18 cellular contexts compared by ENCODE assay signal in genomic region chr11:72436667-72437066, GRCh38. TPM values are rescaled to one million over a fixed set of nuclear protein-coding genes. Genes with fewer than 3 reads are reported as not detected.
DNase-seq lines count a peak whose midpoint lies in the region; ATAC-seq and TF ChIP-seq lines count a peak whose summit lies in the region.
"Had no signal": no experiment of that assay in that cellular context is flagged by ENCODE, and none has a peak within 500 bp of the region (broad histone marks: within the 10 kb centered on the region; RNA-seq: fewer than 3 reads in every experiment).

No MANE protein-coding gene starts in this region.

- peaks cover 58% of the 10 kb centered on the region for H3K4me1 Mint-ChIP-seq in dendritic cell treated with granulocyte-macrophage colony-stimulating factor and Interleukin-4, amounts not matched to agents 40 ng/mL and 50 ng/mL, for 4 days (ENCODE audit: low read depth)

- H3K36me3 Mint-ChIP-seq in dendritic cell treated with granulocyte-macrophage colony-stimulating factor and Interleukin-4, amounts not matched to agents 40 ng/mL and 50 ng/mL, for 4 days (ENCODE audit: low read depth), result peaks cover 8% of the 10 kb centered on the region
- H3K36me3 Mint-ChIP-seq: T-cell had no signal

- in situ Hi-C loops in brain microvascular endothelial cell (cut with HindIII; ENCODE audit: low pct_ligation_motif_present, low sequenced_read_pairs), result no loop called here

- DNase-seq in AML-193 (lab: John Stamatoyannopoulos, UW), result peak; percentile 36 to 41
- DNase-seq in GM12865 (ENCODE audit: low read depth), result peak; percentile 11
- DNase-seq in NCI-H2171 treated with DMSO at 0.1 percent for 48 hours (lab: John Stamatoyannopoulos, UW), result peak; percentile 92
- no peak for DNase-seq in mesenteric fat pad (ENCODE audit: low spot score)
- DNase-seq in brain microvascular endothelial cell, result no peak
- DNase-seq: CD4-positive, alpha-beta memory T cell; DND-41; H7; IMR-90; NCI-H1048; NCI-H146; NCI-H2107; OCI-M1; RPMI8226; T-cell had no signal

- peak overlapping the region; percentile 92 for H3K27ac Mint-ChIP-seq in dendritic cell treated with granulocyte-macrophage colony-stimulating factor and Interleukin-4, amounts not matched to agents 40 ng/mL and 50 ng/mL, for 4 days
- H3K27ac Mint-ChIP-seq: T-cell had no signal

- H3K4me3 Mint-ChIP-seq in dendritic cell treated with granulocyte-macrophage colony-stimulating factor and Interleukin-4, amounts not matched to agents 40 ng/mL and 50 ng/mL, for 4 days, result no peak overlapping the region
- H3K4me3 Mint-ChIP-seq: CD4-positive, alpha-beta memory T cell; T-cell had no signal

- no peaks in the 10 kb centered on the region for H3K9me3 Mint-ChIP-seq in dendritic cell treated with granulocyte-macrophage colony-stimulating factor and Interleukin-4, amounts not matched to agents 40 ng/mL and 50 ng/mL, for 4 days
- H3K9me3 Mint-ChIP-seq: CD4-positive, alpha-beta memory T cell; T-cell had no signal

- no peak overlapping the region for H3K4me3 ChIP-seq in GM12865 (ENCODE audit: low read depth, low read length)
- H3K4me3 ChIP-seq in brain microvascular endothelial cell (ENCODE audit: low read depth, low read length), result no peak overlapping the region

- no peak overlapping the region for H3K27ac ChIP-seq in brain microvascular endothelial cell

- ATAC-seq in HG02981 (IDR thresholded peaks at IDR 0.05; ENCODE audit: unreplicated experiment), result no peak
- ATAC-seq in HG03378 (IDR thresholded peaks at IDR 0.05; ENCODE audit: unreplicated experiment), result no peak
- ATAC-seq: T-cell had no signal

- TF ChIP-seq CTCF in GM12865 (IDR thresholded peaks at IDR 0.05; ENCODE audit: insufficient read depth, low read depth, low read length, missing control alignments) (no peak), brain microvascular endothelial cell (IDR thresholded peaks at IDR 0.05; ENCODE audit: low read depth, low read length, missing control alignments) (no peak)

- no peaks in the 10 kb centered on the region for H3K27me3 Mint-ChIP-seq in dendritic cell treated with granulocyte-macrophage colony-stimulating factor and Interleukin-4, amounts not matched to agents 40 ng/mL and 50 ng/mL, for 4 days
- H3K27me3 Mint-ChIP-seq: T-cell had no signal

- intact Hi-C loops in dendritic cell treated with granulocyte-macrophage colony-stimulating factor and Interleukin-4, amounts not matched to agents 40 ng/mL and 50 ng/mL, for 4 days (cut with micrococcal nuclease), result no loop called here

- no peaks in the 10 kb centered on the region for H3K27me3 ChIP-seq in brain microvascular endothelial cell (replicated peaks)

- no peaks in the 10 kb centered on the region for H3K36me3 ChIP-seq in brain microvascular endothelial cell (replicated peaks)

RNA-seq across cellular contexts. Expression of gene CLPB, which starts 2.3 kb away (rescaled TPM):
- 25.3 TPM for total RNA-seq in mesenteric fat pad

Comparison
In these comparisons a context has a peak if more than half of its experiments do, and no peak if none do; other contexts are left out.
1. DNase-seq: peak in AML-193 (2 of 2), GM12865 (single experiment) and NCI-H2171 treated with DMSO at 0.1 percent for 48 hours (single experiment); none in mesenteric fat pad (single experiment) and brain microvascular endothelial cell (single experiment).